ENCODE assay signal across 15 cellular contexts in genomic region chr6:106027316-106027715, GRCh38.
"Had no signal": no experiment of that assay in that cellular context is flagged by ENCODE, and none has a peak within 500 bp of the region (broad histone marks: within the 10 kb centered on the region; RNA-seq: fewer than 3 reads in every experiment).

No MANE protein-coding gene starts in this region.

- H3K4me1 ChIP-seq: ascending aorta, colonic mucosa, gastroesophageal sphincter had no signal

- H3K4me3 Mint-ChIP-seq: T-helper 17 cell had no signal

- H3K36me3 ChIP-seq: ascending aorta, cardiac muscle cell, colonic mucosa, gastroesophageal sphincter, lower lobe of right lung, neutrophil, upper lobe of right lung had no signal

- H3K4me3 ChIP-seq: ascending aorta, cardiac muscle cell, colonic mucosa, gastroesophageal sphincter, lower lobe of right lung, smooth muscle cell, upper lobe of right lung had no signal

- H3K9me3 Mint-ChIP-seq: activated T-cell treated with anti-CD3 and anti-CD28 coated beads, Interleukin-2, amount 50 U/mL, for 72 hours had no signal

- H3K27ac Mint-ChIP-seq: activated naive CD8-positive, alpha-beta T cell treated with anti-CD3 and anti-CD28 coated beads, Interleukin-2, amount 10 ng/mL, durations not matched to agents 7 days and 5 days; activated T-cell treated with anti-CD3 and anti-CD28 coated beads, Interleukin-2, amount 50 U/mL, for 72 hours; T-helper 17 cell had no signal

- DNase-seq: activated CD4-positive, alpha-beta T cell treated with anti-CD3 and anti-CD28 coated beads, Interleukin-2, amount 50 U/mL, for 48 hours; activated naive CD8-positive, alpha-beta T cell treated with anti-CD3 and anti-CD28 coated beads, Interleukin-2, amount 10 ng/mL, durations not matched to agents 7 days and 5 days; activated T-cell treated with anti-CD3 and anti-CD28 coated beads, Interleukin-2, amount 50 U/mL, for 72 hours; colonic mucosa; effector CD4-positive, alpha-beta T cell; lower lobe of right lung; midbrain; right cardiac atrium; T-helper 17 cell; upper lobe of right lung had no signal

- H3K27ac ChIP-seq: ascending aorta, cardiac muscle cell, colonic mucosa, gastroesophageal sphincter, lower lobe of right lung, neutrophil, upper lobe of right lung had no signal
